In the genomic region with DNA sequence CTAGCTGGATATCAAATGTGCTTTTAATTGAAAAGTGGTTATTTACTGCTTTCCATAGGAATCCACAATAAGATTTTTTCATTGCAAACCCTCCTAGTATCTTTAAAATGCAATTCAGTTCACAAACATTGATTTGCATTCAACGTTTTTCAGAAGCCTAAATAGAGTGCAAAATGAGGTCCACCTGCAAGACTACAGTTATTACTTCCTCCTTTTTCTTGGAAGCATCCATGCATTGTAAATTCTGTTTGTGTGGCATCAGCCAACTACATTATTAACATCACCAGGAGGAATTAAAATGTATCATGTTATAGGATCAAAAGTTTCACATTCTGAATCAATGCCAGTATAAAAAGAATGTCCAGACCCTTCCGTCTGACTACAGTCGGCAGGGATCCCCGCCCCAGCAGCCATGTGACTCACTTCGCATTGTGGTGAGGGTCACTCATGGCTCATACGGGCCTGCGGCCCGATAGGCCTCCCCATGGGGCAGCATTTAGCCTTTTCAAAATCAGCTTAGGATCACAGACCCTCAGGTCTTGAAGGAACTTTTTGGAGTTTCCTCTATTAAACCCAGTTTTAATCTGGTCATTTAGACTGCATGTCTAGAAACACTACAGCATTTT, we compare ENCODE assay signal across 35 cellular contexts. TPM values are rescaled to one million over a fixed set of nuclear protein-coding genes. Genes with fewer than 3 reads are reported as not detected.
"Had no signal": no experiment of that assay in that cellular context is flagged by ENCODE, and none has a peak within 500 bp of the region (broad histone marks: within the 10 kb centered on the region; RNA-seq: fewer than 3 reads in every experiment).

No MANE protein-coding gene starts in this region.

- H3K4me3 ChIP-seq: ascending aorta, breast epithelium, heart right ventricle, left ventricle myocardium inferior, lung, mucosa of descending colon, ovary, prostate gland, sigmoid colon, thyroid gland, upper lobe of right lung had no signal

- H3K4me3 Mint-ChIP-seq: activated naive CD4-positive, alpha-beta T cell treated with anti-CD3 and anti-CD28 coated beads, Interleukin-2, amount 10 ng/mL, durations not matched to agents 7 days and 5 days; activated naive CD8-positive, alpha-beta T cell treated with anti-CD3 and anti-CD28 coated beads, Interleukin-2, amount 10 ng/mL, durations not matched to agents 7 days and 5 days; endodermal cell; nephron progenitor cell; stimulated activated memory B cell treated with anti-CD40 and anti-IgM and Interleukin-4, amounts not matched to agents 10 μg/mL and 1 μg/mL and 100 μg/mL, for 72 hours; stimulated activated naive CD8-positive, alpha-beta T cell treated with anti-CD3 and anti-CD28 coated beads, Interleukin-15, amount 100 ng/mL, for 72 hours; T-helper 1 cell treated with Interleukin-12 subunit alpha and Interleukin-12 subunit beta and Interleukin-4 antibody, amounts not matched to agents 30 μg/mL and 1 μg/mL, for 36 hours had no signal

- ATAC-seq: activated CD4-positive, CD25-positive, alpha-beta regulatory T cell treated with anti-CD3 and anti-CD28 coated beads, Interleukin-2, amount 50 U/mL, for 24 hours; esophagus mucosa; mucosa of descending colon; stimulated activated memory B cell treated with anti-CD40 and anti-IgM and Interleukin-4, amounts not matched to agents 10 μg/mL and 1 μg/mL and 100 μg/mL, for 72 hours; stimulated activated naive CD8-positive, alpha-beta T cell treated with anti-CD3 and anti-CD28 coated beads, Interleukin-15, amount 100 ng/mL, for 72 hours; upper lobe of right lung had no signal

- H3K27me3 Mint-ChIP-seq: activated naive CD8-positive, alpha-beta T cell treated with anti-CD3 and anti-CD28 coated beads, Interleukin-2, amount 10 ng/mL, durations not matched to agents 7 days and 5 days had no signal

- H3K36me3 ChIP-seq: breast epithelium, heart right ventricle, left ventricle myocardium inferior, ovary, prostate gland, sigmoid colon, thyroid gland, upper lobe of right lung had no signal

- H3K27ac ChIP-seq: ascending aorta, breast epithelium, heart right ventricle, left ventricle myocardium inferior, ovary, prostate gland, sigmoid colon, thyroid gland, upper lobe of right lung, VCaP had no signal

- H3K27me3 ChIP-seq: ascending aorta, breast epithelium, ovary, thyroid gland had no signal

- H3K9me3 ChIP-seq: ascending aorta, breast epithelium, heart right ventricle, left ventricle myocardium inferior, mucosa of descending colon, ovary, prostate gland, sigmoid colon, thyroid gland, upper lobe of right lung had no signal

- H3K27ac Mint-ChIP-seq: activated naive CD4-positive, alpha-beta T cell treated with anti-CD3 and anti-CD28 coated beads, Interleukin-2, amount 10 ng/mL, durations not matched to agents 7 days and 5 days; activated naive CD8-positive, alpha-beta T cell treated with anti-CD3 and anti-CD28 coated beads, Interleukin-2, amount 10 ng/mL, durations not matched to agents 7 days and 5 days; endodermal cell; nephron progenitor cell; stimulated activated memory B cell treated with anti-CD40 and anti-IgM and Interleukin-4, amounts not matched to agents 10 μg/mL and 1 μg/mL and 100 μg/mL, for 72 hours; stimulated activated naive CD8-positive, alpha-beta T cell treated with anti-CD3 and anti-CD28 coated beads, Interleukin-15, amount 100 ng/mL, for 72 hours; T-helper 1 cell treated with Interleukin-12 subunit alpha and Interleukin-12 subunit beta and Interleukin-4 antibody, amounts not matched to agents 30 μg/mL and 1 μg/mL, for 36 hours had no signal

- H3K4me1 ChIP-seq: breast epithelium, prostate gland, sigmoid colon, thyroid gland, upper lobe of right lung had no signal

- H3K4me1 Mint-ChIP-seq: activated naive CD4-positive, alpha-beta T cell treated with anti-CD3 and anti-CD28 coated beads, Interleukin-2, amount 10 ng/mL, durations not matched to agents 7 days and 5 days; activated naive CD8-positive, alpha-beta T cell treated with anti-CD3 and anti-CD28 coated beads, Interleukin-2, amount 10 ng/mL, durations not matched to agents 7 days and 5 days; stimulated activated memory B cell treated with anti-CD40 and anti-IgM and Interleukin-4, amounts not matched to agents 10 μg/mL and 1 μg/mL and 100 μg/mL, for 72 hours; stimulated activated naive CD8-positive, alpha-beta T cell treated with anti-CD3 and anti-CD28 coated beads, Interleukin-15, amount 100 ng/mL, for 72 hours had no signal

- DNase-seq: activated CD4-positive, alpha-beta T cell treated with anti-CD3 and anti-CD28 coated beads for 48 hours; activated CD4-positive, alpha-beta T cell treated with anti-CD3 and anti-CD28 coated beads, Interleukin-2, amount 50 U/mL, for 48 hours; activated CD8-positive, alpha-beta memory T cell treated with anti-CD3 and anti-CD28 coated beads, Interleukin-2, amount 50 U/mL, for 4 hours; activated gamma-delta T cell; activated naive CD4-positive, alpha-beta T cell treated with anti-CD3 and anti-CD28 coated beads, Interleukin-2, amount 10 ng/mL, durations not matched to agents 7 days and 5 days; activated naive CD8-positive, alpha-beta T cell treated with anti-CD3 and anti-CD28 coated beads, Interleukin-2, amount 10 ng/mL, durations not matched to agents 7 days and 5 days; activated T-cell treated with anti-CD3 and anti-CD28 coated beads, Interleukin-2, amount 50 U/mL, for 1 hour; central memory CD4-positive, alpha-beta T cell; endodermal cell; foreskin fibroblast; heart right ventricle; islet precursor cell; left ventricle myocardium inferior; mucosa of descending colon; nephron progenitor cell; ovary; sigmoid colon; small intestine; stimulated activated CD4-positive, alpha-beta T cell treated with anti-CD3 and anti-CD28 coated beads, Interleukin-4, amount 100 ng/mL, for 4 hours; stimulated activated CD8-positive, alpha-beta memory T cell treated with anti-CD3 and anti-CD28 coated beads, Interleukin-4, amount 100 ng/mL, for 48 hours; stimulated activated naive CD8-positive, alpha-beta T cell treated with anti-CD3 and anti-CD28 coated beads, Interleukin-15, amount 100 ng/mL, for 72 hours; T-helper 9 cell; thyroid gland; upper lobe of right lung had no signal

- H3K9me3 Mint-ChIP-seq: activated naive CD4-positive, alpha-beta T cell treated with anti-CD3 and anti-CD28 coated beads, Interleukin-2, amount 10 ng/mL, durations not matched to agents 7 days and 5 days; activated naive CD8-positive, alpha-beta T cell treated with anti-CD3 and anti-CD28 coated beads, Interleukin-2, amount 10 ng/mL, durations not matched to agents 7 days and 5 days; endodermal cell; nephron progenitor cell; stimulated activated memory B cell treated with anti-CD40 and anti-IgM and Interleukin-4, amounts not matched to agents 10 μg/mL and 1 μg/mL and 100 μg/mL, for 72 hours; stimulated activated naive CD8-positive, alpha-beta T cell treated with anti-CD3 and anti-CD28 coated beads, Interleukin-15, amount 100 ng/mL, for 72 hours; T-helper 1 cell treated with Interleukin-12 subunit alpha and Interleukin-12 subunit beta and Interleukin-4 antibody, amounts not matched to agents 30 μg/mL and 1 μg/mL, for 36 hours had no signal

- H3K36me3 Mint-ChIP-seq: activated naive CD4-positive, alpha-beta T cell treated with anti-CD3 and anti-CD28 coated beads, Interleukin-2, amount 10 ng/mL, durations not matched to agents 7 days and 5 days; activated naive CD8-positive, alpha-beta T cell treated with anti-CD3 and anti-CD28 coated beads, Interleukin-2, amount 10 ng/mL, durations not matched to agents 7 days and 5 days; stimulated activated memory B cell treated with anti-CD40 and anti-IgM and Interleukin-4, amounts not matched to agents 10 μg/mL and 1 μg/mL and 100 μg/mL, for 72 hours had no signal

RNA-seq across cellular contexts. Expression of a gene that starts 46.3 kb away (rescaled TPM):
- total RNA-seq: activated CD8-positive, alpha-beta memory T cell treated with anti-CD3 and anti-CD28 coated beads for 36 hours; activated naive CD8-positive, alpha-beta T cell treated with anti-CD3 and anti-CD28 coated beads, Interleukin-2, amount 10 ng/mL, durations not matched to agents 7 days and 5 days; glomerular endothelial cell; thyroid gland had no signal
